ENCODE assay signal across 15 cellular contexts in the genomic region with DNA sequence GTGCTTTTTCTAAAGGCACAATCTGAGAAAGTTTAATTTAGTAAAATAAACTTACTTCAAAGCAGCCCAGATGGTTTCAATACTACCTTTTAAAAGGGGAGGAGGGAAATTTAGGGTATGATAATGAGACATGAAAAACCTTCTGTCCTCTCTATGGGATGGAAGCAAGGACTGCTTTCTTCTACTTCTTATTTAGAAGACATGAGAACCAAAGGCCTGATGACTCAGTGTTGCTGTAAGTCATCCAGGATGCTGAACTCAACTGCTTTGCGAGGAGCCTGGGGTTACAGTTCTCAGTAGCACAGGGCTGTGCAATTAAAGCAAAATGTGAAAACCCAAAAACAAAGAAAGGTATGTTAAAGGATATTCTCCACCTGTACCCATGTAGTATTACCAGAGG.
DNase-seq lines count a peak whose midpoint lies in the region; ATAC-seq, FAIRE-seq and TF ChIP-seq lines count a peak whose summit lies in the region.
"Had no signal": no experiment of that assay in that cellular context is flagged by ENCODE, and none has a peak within 500 bp of the region (broad histone marks: within the 10 kb centered on the region; RNA-seq: fewer than 3 reads in every experiment).

No MANE protein-coding gene starts in this region.

- FAIRE-seq in GM12878 (lab: Jason Lieb, UNC) (no peak), keratinocyte (lab: Jason Lieb, UNC) (peak; percentile 58)

- DNase-seq in COLO829 (ENCODE audit: low spot score) = peak; percentile 72
- no peak for DNase-seq in GM12878 (ENCODE audit: low read depth, low spot score)
- DNase-seq in keratinocyte (ENCODE audit: low read depth, low spot score) = no peak
- no peak for DNase-seq in pons (ENCODE audit: low spot score)
- DNase-seq in MV-4-11 (lab: John Stamatoyannopoulos, UW) = no peak
- DNase-seq in GM13976 (ENCODE audit: low spot score) = no peak
- DNase-seq: activated CD4-positive, alpha-beta T cell treated with anti-CD3 and anti-CD28 coated beads, Interleukin-2, amount 10 ng/mL, durations not matched to agents 7 days and 5 days; activated gamma-delta T cell; NCI-H1105 treated with DMSO at 0.1 percent for 48 hours; NCI-H774; SW 1271; upper lobe of left lung had no signal

- H3K4me2 ChIP-seq in GM12878 (ENCODE audit: control insufficient read depth, insufficient read depth) (no peak overlapping the region), keratinocyte (ENCODE audit: control insufficient read depth, extremely low read depth, insufficient read depth, low read depth, low read length) (no peak overlapping the region)
- H3K4me2 ChIP-seq: BLaER1 had no signal

- H2AFZ ChIP-seq in GM12878 (ENCODE audit: control insufficient read depth, low read depth, low read length) (no peak overlapping the region), keratinocyte (ENCODE audit: control insufficient read depth, low read length) (no peak overlapping the region)

- no peaks in the 10 kb centered on the region for H3K9me3 ChIP-seq in GM12878 (replicated peaks; ENCODE audit: control insufficient read depth, insufficient read depth, low read length)
- no peaks in the 10 kb centered on the region for H3K9me3 ChIP-seq in keratinocyte (ENCODE audit: control insufficient read depth, low read depth, low read length)
- H3K9me3 ChIP-seq: BLaER1, upper lobe of left lung had no signal

- no peak for TF ChIP-seq POLR2A in GM12878 (IDR thresholded peaks at IDR 0.05; ENCODE audit: low read depth, low read length)

- intact Hi-C loops in GM12878 (cut with micrococcal nuclease; ENCODE audit: unreplicated experiment) = no loop called here

- no peak overlapping the region for H3K9ac ChIP-seq in GM12878 (ENCODE audit: control insufficient read depth, insufficient read depth, low read length)
- no peak overlapping the region for H3K9ac ChIP-seq in keratinocyte (ENCODE audit: control insufficient read depth, extremely low read depth, insufficient read depth, low read length)
- H3K9ac ChIP-seq: BLaER1 had no signal

- ATAC-seq in HG02885 (IDR thresholded peaks at IDR 0.05; ENCODE audit: poor library complexity, unreplicated experiment) (peak; percentile 20), GM12878 (peak; percentile 55), GM19395 (IDR thresholded peaks at IDR 0.05; ENCODE audit: unreplicated experiment) (no peak)

- TF ChIP-seq CTCF in GM12878 (IDR thresholded peaks at IDR 0.05 in 2 of 3, conservative IDR thresholded peaks at IDR 0.05 in 1 of 3; ENCODE audit: control insufficient read depth in 2 of 3, extremely low read depth in 1 of 3, insufficient read depth in 1 of 3, low read depth in 3 of 3, low read length in 3 of 3) = no peak
- TF ChIP-seq CTCF in keratinocyte (optimal IDR thresholded peaks at IDR 0.05 in 1 of 3, IDR thresholded peaks at IDR 0.05 in 1 of 3, conservative IDR thresholded peaks at IDR 0.05 in 1 of 3; ENCODE audit: extremely low read depth in 1 of 3, insufficient read depth in 2 of 3, low read length in 3 of 3) = no peak
- no peak for TF ChIP-seq CTCF in GM13976 (IDR thresholded peaks at IDR 0.05; ENCODE audit: borderline replicate concordance, control extremely low read depth, extremely low read depth, insufficient read depth, missing control alignments)

- POLR2A ChIA-PET in GM12878 (lab: Charles Lee) = no interaction called here

- 0% methylated on average over 1 of the region's 1 CpG for WGBS in GM12878 (ENCODE audit: insufficient coverage, insufficient replicate concordance, low lambda C conversion rate, missing lambda C conversion rate)

- BruUV-seq in GM12878 (replicated peaks; lab: Mats Ljungman, UMichigan) = no TSS peak

- SMC1A ChIA-PET in GM12878 (lab: Charles Lee; ENCODE audit: uncharacterized antibody, unreplicated experiment) = no interaction called here

- H3K27ac ChIP-seq in GM12878 (ENCODE audit: control insufficient read depth, insufficient read depth) = no peak overlapping the region
- H3K27ac ChIP-seq in keratinocyte (ENCODE audit: control insufficient read depth, insufficient read depth, low read length) = no peak overlapping the region
- H3K27ac ChIP-seq: BLaER1, upper lobe of left lung had no signal

- H3K27me3 ChIP-seq in GM12878 (replicated peaks in 1 of 2; ENCODE audit: control insufficient read depth in 2 of 2, insufficient read depth in 2 of 2, low read length in 1 of 2) (no peaks in the 10 kb centered on the region), keratinocyte (ENCODE audit: control insufficient read depth, extremely low read depth, insufficient read depth, low read length) (no peaks in the 10 kb centered on the region)
- H3K27me3 ChIP-seq: BLaER1, upper lobe of left lung had no signal

- no peak for TF ChIP-seq EP300 in GM12878 (IDR thresholded peaks at IDR 0.05; ENCODE audit: borderline replicate concordance in 1 of 2, control insufficient read depth in 1 of 2, low read depth in 2 of 2, low read length in 2 of 2)

- H3K36me3 ChIP-seq in GM12878 (ENCODE audit: control insufficient read depth in 2 of 2, insufficient read depth in 2 of 2, low read length in 1 of 2) = no peaks in the 10 kb centered on the region
- H3K36me3 ChIP-seq in keratinocyte (ENCODE audit: control insufficient read depth in 2 of 2, extremely low read depth in 1 of 2, insufficient read depth in 2 of 2, low read length in 2 of 2) = no peaks in the 10 kb centered on the region
- H3K36me3 ChIP-seq: BLaER1, upper lobe of left lung had no signal

- no peaks in the 10 kb centered on the region for H3K9me1 ChIP-seq in keratinocyte (ENCODE audit: control insufficient read depth, extremely low read depth, insufficient read depth, low read length)

- no peaks in the 10 kb centered on the region; the same call in 1 of the 2 replicates for H3K4me1 ChIP-seq in GM12878 (ENCODE audit: control insufficient read depth, insufficient read depth, low read length)
- H3K4me1 ChIP-seq in keratinocyte (ENCODE audit: control insufficient read depth, extremely low read depth, insufficient read depth, low read length) = no peaks in the 10 kb centered on the region
- H3K4me1 ChIP-seq: BLaER1, upper lobe of left lung had no signal

- no peak overlapping the region for H3K4me3 ChIP-seq in GM12878
- H3K4me3 ChIP-seq in keratinocyte (ENCODE audit: control insufficient read depth in 2 of 3, extremely low read depth in 1 of 3, insufficient read depth in 2 of 3, low read depth in 1 of 3, low read length in 3 of 3) = no peak overlapping the region
- H3K4me3 ChIP-seq: BLaER1, upper lobe of left lung had no signal

- H4K20me1 ChIP-seq in GM12878 (ENCODE audit: control insufficient read depth, insufficient read depth) (no peaks in the 10 kb centered on the region), keratinocyte (ENCODE audit: control insufficient read depth, extremely low read depth, insufficient read depth, low read length) (no peaks in the 10 kb centered on the region)
- H4K20me1 ChIP-seq: BLaER1 had no signal

- H3K79me2 ChIP-seq in GM12878 (ENCODE audit: control insufficient read depth, insufficient read depth, low read length) (no peaks in the 10 kb centered on the region), keratinocyte (ENCODE audit: control insufficient read depth, insufficient read depth, low read length) (no peaks in the 10 kb centered on the region)

- dilution Hi-C loops in keratinocyte (cut with MboI; ENCODE audit: extremely low pct_ligation_motif_present, low sequenced_read_pairs) = no loop called here

- CTCF ChIA-PET in GM12878 (lab: Yijun Ruan, JAX) = no interaction called here

- in situ Hi-C loops in GM12878 (cut with MboI) = no loop called here
- in situ Hi-C loops in GM13976 (cut with MboI; ENCODE audit: low sequenced_read_pairs, unreplicated experiment) = no loop called here

- RAD21 ChIA-PET in GM12878 (lab: Charles Lee; ENCODE audit: unreplicated experiment) = no interaction called here

- TF ChIP-seq RAD21 in GM12878 (IDR thresholded peaks at IDR 0.05; ENCODE audit: insufficient read depth, low read depth, low read length) = no peak

TF ChIP-seq in GM12878, 131 proteins besides CTCF, POLR2A, EP300 and RAD21:
- TF ChIP-seq TBL1XR1 (IDR thresholded peaks at IDR 0.05; ENCODE audit: low read depth, low read length) = no peak
- no peak for TF ChIP-seq ZZZ3 (IDR thresholded peaks at IDR 0.05; ENCODE audit: control insufficient read depth, insufficient read length, low read depth)
- TF ChIP-seq NR2C2 (IDR thresholded peaks at IDR 0.05; ENCODE audit: borderline replicate concordance, control insufficient read depth, insufficient read length, low read depth) = no peak
- TF ChIP-seq SREBF1 (IDR thresholded peaks at IDR 0.05; ENCODE audit: low read length) = no peak
- no peak for TF ChIP-seq POLR2AphosphoS5 (IDR thresholded peaks at IDR 0.05; ENCODE audit: low read length)
- TF ChIP-seq SP1 (IDR thresholded peaks at IDR 0.05; ENCODE audit: low read depth, low read length) = no peak
- TF ChIP-seq, protein P1, sequence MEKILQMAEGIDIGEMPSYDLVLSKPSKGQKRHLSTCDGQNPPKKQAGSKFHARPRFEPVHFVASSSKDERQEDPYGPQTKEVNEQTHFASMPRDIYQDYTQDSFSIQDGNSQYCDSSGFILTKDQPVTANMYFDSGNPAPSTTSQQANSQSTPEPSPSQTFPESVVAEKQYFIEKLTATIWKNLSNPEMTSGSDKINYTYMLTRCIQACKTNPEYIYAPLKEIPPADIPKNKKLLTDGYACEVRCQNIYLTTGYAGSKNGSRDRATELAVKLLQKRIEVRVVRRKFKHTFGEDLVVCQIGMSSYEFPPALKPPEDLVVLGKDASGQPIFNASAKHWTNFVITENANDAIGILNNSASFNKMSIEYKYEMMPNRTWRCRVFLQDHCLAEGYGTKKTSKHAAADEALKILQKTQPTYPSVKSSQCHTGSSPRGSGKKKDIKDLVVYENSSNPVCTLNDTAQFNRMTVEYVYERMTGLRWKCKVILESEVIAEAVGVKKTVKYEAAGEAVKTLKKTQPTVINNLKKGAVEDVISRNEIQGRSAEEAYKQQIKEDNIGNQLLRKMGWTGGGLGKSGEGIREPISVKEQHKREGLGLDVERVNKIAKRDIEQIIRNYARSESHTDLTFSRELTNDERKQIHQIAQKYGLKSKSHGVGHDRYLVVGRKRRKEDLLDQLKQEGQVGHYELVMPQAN (conservative IDR thresholded peaks at IDR 0.05) = no peak
- TF ChIP-seq LARP7 (IDR thresholded peaks at IDR 0.05) = no peak
- TF ChIP-seq MXI1 (IDR thresholded peaks at IDR 0.05; ENCODE audit: low read depth, low read length) = no peak
- TF ChIP-seq CBFB (IDR thresholded peaks at IDR 0.05; ENCODE audit: low read depth) = no peak
